8 cellular contexts compared by ENCODE assay signal in genomic region chr3:48466386-48467109, GRCh38. TPM values are rescaled to one million over a fixed set of nuclear protein-coding genes. Genes with fewer than 3 reads are reported as not detected.
A peak's percentile ranks its signal among the peaks of the same experiment; 100 is the strongest.
DNase-seq lines count a peak whose midpoint lies in the region; ATAC-seq and TF ChIP-seq lines count a peak whose summit lies in the region.

No MANE protein-coding gene starts in this region.

- POLR2A ChIA-PET in GM10248 (lab: Yijun Ruan, JAX) (interaction anchor here (0.8 kb wide), 1 partner anchor 563 kb away, joined by 3 read pairs; the partner anchor contains the start of gene IMPDH2), WTC11 (lab: Charles Lee) (interaction anchor here (0.6 to 1.7 kb wide), 4 partner anchors 8 to 82 kb away, joined by 3 to 7 read pairs (median 3); partner anchors contain the start of gene ATRIP)

- no peaks in the 10 kb centered on the region for H4K20me1 ChIP-seq in neural progenitor cell (ENCODE audit: low read depth)

- H3K27me3 Mint-ChIP-seq in WTC11 (ENCODE audit: low read depth) (no peaks in the 10 kb centered on the region), neural progenitor cell (ENCODE audit: insufficient read depth, low read depth) (peaks cover 7% of the 10 kb centered on the region)

- peaks cover 21% of the 10 kb centered on the region for H3K4me1 Mint-ChIP-seq in WTC11
- H3K4me1 Mint-ChIP-seq in neural progenitor cell: peaks cover 35% of the 10 kb centered on the region

- 9% methylated on average over 19 of the region's 19 CpGs for WGBS in esophagus, 2 donors

- H3K36me3 ChIP-seq in esophagus (ENCODE audit: control insufficient read depth in 2 of 2, insufficient read depth in 2 of 2, low read length in 1 of 2) (peaks cover 13 to 28% of the 10 kb centered on the region in 2 donors), neural progenitor cell (no peaks in the 10 kb centered on the region)

- H3F3A ChIP-seq in neural progenitor cell (ENCODE audit: low read depth): peaks cover 25% of the 10 kb centered on the region

- H3K79me2 ChIP-seq in neural progenitor cell (ENCODE audit: low read depth): peaks cover 16% of the 10 kb centered on the region

- TF ChIP-seq CTCF in GM10248 (IDR thresholded peaks at IDR 0.05; ENCODE audit: control extremely low read depth, extremely low read depth, low read depth, missing control alignments) (no peak), WTC11 (IDR thresholded peaks at IDR 0.05) (no peak), neural progenitor cell (IDR thresholded peaks at IDR 0.05) (no peak)

- H3K36me3 Mint-ChIP-seq in WTC11: peaks cover 19% of the 10 kb centered on the region; the same call in 1 of the 2 replicates
- H3K36me3 Mint-ChIP-seq in neural progenitor cell: peaks cover 16% of the 10 kb centered on the region

- H3K4me2 ChIP-seq in neural progenitor cell: peak overlapping the region; percentile 9

- H3K4me3 Mint-ChIP-seq in WTC11: no peak overlapping the region
- H3K4me3 Mint-ChIP-seq in neural progenitor cell: peak overlapping the region; percentile 53

- CTCF ChIA-PET in GM10248 (lab: Yijun Ruan, JAX): interaction anchor here (0.7 to 1.9 kb wide), 7 partner anchors 8 to 83 kb away, joined by 3 to 15 read pairs (median 4); no protein-coding TSS in a partner anchor
- CTCF ChIA-PET in WTC11 (lab: Charles Lee): interaction anchor here (0.8 to 3.0 kb wide), 8 partner anchors 8 to 170 kb away, joined by 4 to 23 read pairs (median 10); partner anchors contain the start of gene PFKFB4

- H3K4me3 ChIP-seq in esophagus (ENCODE audit: low read depth in 1 of 2, low read length in 2 of 2): peak overlapping the region; percentile 46 to 53
- no peak overlapping the region for H3K4me3 ChIP-seq in neural progenitor cell

- H3K9me3 ChIP-seq in esophagus (ENCODE audit: control insufficient read depth in 2 of 2, insufficient read depth in 1 of 2, low read depth in 1 of 2, low read length in 1 of 2) (no peaks in the 10 kb centered on the region), neural progenitor cell (ENCODE audit: low read depth) (no peaks in the 10 kb centered on the region)

- H3K4me1 ChIP-seq in esophagus (ENCODE audit: control insufficient read depth in 2 of 2, insufficient read depth in 2 of 2, low read length in 1 of 2): peaks cover 24 to 44% of the 10 kb centered on the region in 2 donors
- peaks cover 13% of the 10 kb centered on the region for H3K4me1 ChIP-seq in neural progenitor cell

- H3K9me3 Mint-ChIP-seq in WTC11 (no peaks in the 10 kb centered on the region), neural progenitor cell (no peaks in the 10 kb centered on the region)

- H3K9ac ChIP-seq in neural progenitor cell: no peak overlapping the region

- H3K27me3 ChIP-seq in esophagus (ENCODE audit: control insufficient read depth in 1 of 2, insufficient read depth in 2 of 2, low read length in 2 of 2) (no peaks in the 10 kb centered on the region), neural progenitor cell (no peaks in the 10 kb centered on the region)

- H3K27ac Mint-ChIP-seq in WTC11 (peak overlapping the region; percentile 97), neural progenitor cell (peak overlapping the region; percentile 94)

- peak overlapping the region; percentile 99 to 100 for H3K27ac ChIP-seq in esophagus (ENCODE audit: low read depth in 2 of 2, low read length in 1 of 2)
- peak overlapping the region; percentile 88 for H3K27ac ChIP-seq in neural progenitor cell

- peak; percentile 11 for ATAC-seq in HG02763 (IDR thresholded peaks at IDR 0.05; ENCODE audit: unreplicated experiment)
- no peak for ATAC-seq in WTC11

- DNase-seq in GM10248 (ENCODE audit: extremely low spot score) (peak; percentile 36), WTC11 (ENCODE audit: low spot score) (no peak), neural progenitor cell (ENCODE audit: low spot score) (no peak), 8988T (no peak), MV-4-11 (lab: John Stamatoyannopoulos, UW) (no peak), HK-2 (ENCODE audit: unreplicated experiment) (no peak)

- H2AFZ ChIP-seq in neural progenitor cell (replicated peaks): no peak overlapping the region

TF ChIP-seq in WTC11, 78 proteins besides CTCF, POLR2A, EP300 and RAD21 (continues in another document):
- TF ChIP-seq ZNF317 (CRISPR knock-in tag; IDR thresholded peaks at IDR 0.05; ENCODE audit: borderline replicate concordance, low read depth) (no peak), IRF2 (CRISPR knock-in tag; IDR thresholded peaks at IDR 0.05; ENCODE audit: borderline replicate concordance, low read depth) (no peak), ELF4 (CRISPR knock-in tag; IDR thresholded peaks at IDR 0.05; ENCODE audit: low read depth) (no peak), FOXP4 (CRISPR knock-in tag; IDR thresholded peaks at IDR 0.05) (no peak), MAX (CRISPR knock-in tag; IDR thresholded peaks at IDR 0.05) (no peak), E2F5 (CRISPR knock-in tag; IDR thresholded peaks at IDR 0.05) (no peak), ESRRA (CRISPR knock-in tag; IDR thresholded peaks at IDR 0.05; ENCODE audit: borderline replicate concordance) (no peak), SOX15 (CRISPR knock-in tag; IDR thresholded peaks at IDR 0.05) (no peak), NR1H2 (CRISPR knock-in tag; IDR thresholded peaks at IDR 0.05) (no peak), NFE2L1 (CRISPR knock-in tag; IDR thresholded peaks at IDR 0.05) (no peak), ZNF219 (CRISPR knock-in tag; IDR thresholded peaks at IDR 0.05; ENCODE audit: borderline replicate concordance) (no peak), ZNF425 (CRISPR knock-in tag; conservative IDR thresholded peaks at IDR 0.05) (no peak), USF2 (CRISPR knock-in tag; IDR thresholded peaks at IDR 0.05) (no peak), NR2C2 (CRISPR knock-in tag; IDR thresholded peaks at IDR 0.05) (no peak), GTF2I (CRISPR knock-in tag; conservative IDR thresholded peaks at IDR 0.05) (no peak)

RNA-seq across cellular contexts. Expression of gene ATRIP, which starts 20.0 kb away (rescaled TPM):
- total RNA-seq in WTC11 (2021): 15.5 to 18.2 TPM (median 15.6 TPM) in 3 replicates
- 1 to 10 TPM; 4.9 to 5.7 TPM for polyA plus RNA-seq in esophagus
- 8.3 and 11.8 TPM in 2 replicates for total RNA-seq in neural progenitor cell (ENCODE audit: low replicate concordance)

RNA-seq across cellular contexts. Expression of gene TMA7, which starts 26.5 kb away (rescaled TPM):
- 281 to 318 TPM (median 285 TPM) in 3 replicates for total RNA-seq in WTC11 (2021)
- polyA plus RNA-seq in esophagus: 100 to 1,000 TPM; 364 to 613 TPM
- 472 and 510 TPM in 2 replicates for total RNA-seq in neural progenitor cell (ENCODE audit: low replicate concordance)

RNA-seq across cellular contexts. Expression of gene CCDC51, which starts 26.6 kb away (rescaled TPM):
- total RNA-seq in WTC11 (2021) (23.9 to 25.1 TPM (median 24.7 TPM) in 3 replicates), neural progenitor cell (ENCODE audit: low replicate concordance) (13.9 and 22.0 TPM in 2 replicates)
- 10 to 100 TPM in 1 of 2 donors, 1 to 10 TPM in 1; 7.0 to 15.5 TPM for polyA plus RNA-seq in esophagus

RNA-seq across cellular contexts. Expression of gene PLXNB1, which starts 36.7 kb away (rescaled TPM):
- total RNA-seq in WTC11 (2021) (119 to 143 TPM (median 125 TPM) in 3 replicates), neural progenitor cell (ENCODE audit: low replicate concordance) (53.6 and 142 TPM in 2 replicates)
- 100 to 1,000 TPM in 1 of 2 donors, 10 to 100 TPM in 1; 73.4 to 298 TPM for polyA plus RNA-seq in esophagus

RNA-seq across cellular contexts. Expression of gene SHISA5, which starts 37.4 kb away (rescaled TPM):
- total RNA-seq in WTC11 (2021): 137 to 165 TPM (median 158 TPM) in 3 replicates
- 10 to 100 TPM; 54.0 to 94.9 TPM for polyA plus RNA-seq in esophagus
- 54.8 and 133 TPM in 2 replicates for total RNA-seq in neural progenitor cell (ENCODE audit: low replicate concordance)
